Comparison of ENCODE assay signal across 16 cellular contexts in the genomic region with DNA sequence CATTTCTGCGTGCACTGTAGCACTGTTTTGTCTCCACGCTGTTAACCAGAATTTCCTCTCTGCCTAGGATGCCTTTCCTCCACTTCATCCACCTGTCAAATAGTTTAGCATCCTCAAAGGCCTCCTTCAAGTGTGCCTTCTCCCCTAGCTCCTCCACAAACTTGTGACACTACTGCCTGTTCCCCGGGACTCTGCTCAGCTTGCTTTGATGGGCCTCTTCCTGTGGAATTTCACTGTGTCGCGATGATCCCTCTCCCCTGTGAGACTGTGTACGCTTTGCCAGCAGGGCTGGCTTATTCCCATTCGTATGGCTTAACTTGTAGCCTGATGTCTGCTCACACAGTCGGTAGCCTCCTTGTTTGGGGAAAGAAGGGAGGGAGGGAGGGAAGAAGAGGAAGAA.
A peak's percentile ranks its signal among the peaks of the same experiment; 100 is the strongest.
DNase-seq lines count a peak whose midpoint lies in the region; ATAC-seq lines count a peak whose summit lies in the region.
"Had no signal": no experiment of that assay in that cellular context is flagged by ENCODE, and none has a peak within 500 bp of the region (broad histone marks: within the 10 kb centered on the region; RNA-seq: fewer than 3 reads in every experiment).

No MANE protein-coding gene starts in this region.

- H3K4me2 ChIP-seq in BLaER1 treated with 17β-estradiol and CSF1 and Interleukin-3, amounts not matched to agents 10 nM and 100 nM = peak overlapping the region in 8 of 11 experiments; percentile 9 to 56 (median 40); a peak in 10 of 22 replicates
- H3K4me2 ChIP-seq: A549 had no signal

- no peak overlapping the region for H3K4me3 ChIP-seq in BLaER1 treated with 17β-estradiol and CSF1 and Interleukin-3, amounts not matched to agents 10 nM and 100 nM
- peak overlapping the region; percentile 17 for H3K4me3 ChIP-seq in SK-N-MC
- H3K4me3 ChIP-seq: A549 had no signal

- H3K4me1 ChIP-seq in BLaER1 treated with 17β-estradiol and CSF1 and Interleukin-3, amounts not matched to agents 10 nM and 100 nM = peaks cover 0 to 17% (median 12%) of the 10 kb centered on the region in 10 experiments; a peak in 14 of 20 replicates
- H3K4me1 ChIP-seq: A549 had no signal

- H3K36me3 ChIP-seq in BLaER1 treated with 17β-estradiol and CSF1 and Interleukin-3, amounts not matched to agents 10 nM and 100 nM = no peaks in the 10 kb centered on the region
- H3K36me3 ChIP-seq in SK-N-MC (ENCODE audit: insufficient read depth, low read length) = no peaks in the 10 kb centered on the region

- no peak overlapping the region for H3K9ac ChIP-seq in BLaER1 treated with 17β-estradiol and CSF1 and Interleukin-3, amounts not matched to agents 10 nM and 100 nM
- peak overlapping the region; percentile 33 for H3K9ac ChIP-seq in SK-N-MC (ENCODE audit: insufficient read length)

- H3K9me3 ChIP-seq in BLaER1 treated with 17β-estradiol and CSF1 and Interleukin-3, amounts not matched to agents 10 nM and 100 nM (replicated peaks in 1 of 11) = peaks cover 0 to 10% (median 5%) of the 10 kb centered on the region in 11 experiments; a peak in 5 of 22 replicates
- no peaks in the 10 kb centered on the region for H3K9me3 ChIP-seq in SK-N-MC (ENCODE audit: low read depth, low read length)
- H3K9me3 ChIP-seq: A549 had no signal

- no peak overlapping the region for H3K27ac ChIP-seq in BLaER1 treated with 17β-estradiol and CSF1 and Interleukin-3, amounts not matched to agents 10 nM and 100 nM
- peak overlapping the region; percentile 100 for H3K27ac ChIP-seq in SK-N-MC
- H3K27ac ChIP-seq: A549, C4-2B had no signal

- no peak for DNase-seq in SK-N-MC (ENCODE audit: low read depth, low spot score)
- DNase-seq in left kidney (ENCODE audit: low read depth, low spot score) = peak; percentile 9
- no peak for DNase-seq in kidney tubule cell (ENCODE audit: low spot score)
- DNase-seq in AML-193 (lab: John Stamatoyannopoulos, UW) = no peak
- no peak for DNase-seq in NCI-H1105 treated with DMSO at 0.1 percent for 48 hours (lab: John Stamatoyannopoulos, UW)
- DNase-seq: CD4-positive, alpha-beta memory T cell; DMS79; GOT3; HCEC 1CT; HFFc6; IMR-90; KBM-7 had no signal

- no peak for ATAC-seq in HG03135 (IDR thresholded peaks at IDR 0.05; ENCODE audit: unreplicated experiment)
- ATAC-seq: A549 had no signal

- peaks cover 12 to 18% (median 14%) of the 10 kb centered on the region in 11 experiments for H3K27me3 ChIP-seq in BLaER1 treated with 17β-estradiol and CSF1 and Interleukin-3, amounts not matched to agents 10 nM and 100 nM

- H4K20me1 ChIP-seq in BLaER1 treated with 17β-estradiol and CSF1 and Interleukin-3, amounts not matched to agents 10 nM and 100 nM = no peaks in the 10 kb centered on the region
